15 cellular contexts compared by ENCODE assay signal in the genomic region with DNA sequence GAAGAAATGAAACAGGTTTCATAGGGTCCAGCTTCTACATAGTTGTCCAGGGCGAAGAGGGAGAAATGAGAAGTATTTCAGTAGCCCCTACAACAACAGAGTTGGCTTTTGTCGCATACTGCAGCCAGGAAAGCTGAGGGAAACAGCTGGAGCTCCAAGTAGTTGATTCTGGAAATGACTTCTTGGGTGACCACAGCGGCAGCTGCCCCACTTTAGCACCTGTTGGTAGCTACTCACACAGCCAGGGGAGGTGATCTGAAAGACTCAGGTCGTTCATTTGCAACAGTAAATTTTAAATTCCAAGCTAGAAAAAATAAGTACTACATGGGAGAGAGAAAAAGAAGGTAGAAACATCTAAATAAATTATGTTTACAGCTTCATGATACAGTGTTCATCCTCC. TPM values are rescaled to one million over a fixed set of nuclear protein-coding genes. Genes with fewer than 3 reads are reported as not detected.
A peak's percentile ranks its signal among the peaks of the same experiment; 100 is the strongest.
DNase-seq lines count a peak whose midpoint lies in the region; ATAC-seq and TF ChIP-seq lines count a peak whose summit lies in the region.
"Had no signal": no experiment of that assay in that cellular context is flagged by ENCODE, and none has a peak within 500 bp of the region (broad histone marks: within the 10 kb centered on the region; RNA-seq: fewer than 3 reads in every experiment).

No MANE protein-coding gene starts in this region.

- no peak overlapping the region for H3K4me3 ChIP-seq in CD4-positive, alpha-beta memory T cell (ENCODE audit: low read length in 2 of 2)
- H3K4me3 ChIP-seq: GM23338, right atrium auricular region, testis had no signal

- no peak for ATAC-seq in GM19463 (IDR thresholded peaks at IDR 0.05; ENCODE audit: unreplicated experiment)
- ATAC-seq in GM21360 (IDR thresholded peaks at IDR 0.05; ENCODE audit: unreplicated experiment): no peak
- ATAC-seq: foreskin keratinocyte, GM23338 had no signal

- peaks cover 80% of the 10 kb centered on the region for H3K4me1 ChIP-seq in CD4-positive, alpha-beta memory T cell (ENCODE audit: insufficient read depth, low read length)
- H3K4me1 ChIP-seq: foreskin keratinocyte had no signal

- peaks cover 57 to 63% (median 58%) of the 10 kb centered on the region in 4 donors for H3K4me1 Mint-ChIP-seq in CD4-positive, alpha-beta memory T cell
- peaks cover 45% of the 10 kb centered on the region for H3K4me1 Mint-ChIP-seq in activated naive CD8-positive, alpha-beta T cell treated with anti-CD3 and anti-CD28 coated beads for 36 hours
- peaks cover 37% of the 10 kb centered on the region for H3K4me1 Mint-ChIP-seq in nephron

- peak overlapping the region in 7 of 8 donors; percentile 91 to 100 (median 99) for H3K4me3 Mint-ChIP-seq in CD4-positive, alpha-beta memory T cell
- peak overlapping the region; percentile 4 for H3K4me3 Mint-ChIP-seq in activated naive CD8-positive, alpha-beta T cell treated with anti-CD3 and anti-CD28 coated beads for 36 hours
- H3K4me3 Mint-ChIP-seq in nephron: peak overlapping the region; percentile 63 to 95 (median 81)

- no peaks in the 10 kb centered on the region for H3K27me3 Mint-ChIP-seq in CD4-positive, alpha-beta memory T cell
- H3K27me3 Mint-ChIP-seq in activated naive CD8-positive, alpha-beta T cell treated with anti-CD3 and anti-CD28 coated beads for 36 hours: no peaks in the 10 kb centered on the region
- H3K27me3 Mint-ChIP-seq in nephron (ENCODE audit: low read depth): no peaks in the 10 kb centered on the region

- no peaks in the 10 kb centered on the region for H3K27me3 ChIP-seq in CD4-positive, alpha-beta memory T cell (ENCODE audit: insufficient read depth, low read length)
- H3K27me3 ChIP-seq: foreskin keratinocyte, right atrium auricular region, testis had no signal

- peak overlapping the region in 6 of 7 donors; percentile 92 to 100 (median 97) for H3K27ac Mint-ChIP-seq in CD4-positive, alpha-beta memory T cell
- H3K27ac Mint-ChIP-seq in activated naive CD8-positive, alpha-beta T cell treated with anti-CD3 and anti-CD28 coated beads for 36 hours: no peak overlapping the region
- peak overlapping the region in 2 of 3 experiments; percentile 21 to 71 for H3K27ac Mint-ChIP-seq in nephron
- H3K27ac Mint-ChIP-seq: GM23338 had no signal

- H3K27ac ChIP-seq in CD4-positive, alpha-beta memory T cell (ENCODE audit: low read depth, low read length): no peak overlapping the region
- peak overlapping the region; percentile 75 for H3K27ac ChIP-seq in KOPT-K1 (ENCODE audit: low read depth, low read length, poor library complexity, severe bottlenecking)
- H3K27ac ChIP-seq: foreskin keratinocyte, testis had no signal

- H3K9me3 ChIP-seq in CD4-positive, alpha-beta memory T cell (ENCODE audit: control insufficient read depth in 1 of 2, low read length in 2 of 2): no peaks in the 10 kb centered on the region
- H3K9me3 ChIP-seq in KOPT-K1 (ENCODE audit: insufficient read depth, low read length, poor library complexity, severe bottlenecking): no peaks in the 10 kb centered on the region
- H3K9me3 ChIP-seq: left ventricle myocardium inferior, right atrium auricular region, testis had no signal

- TF ChIP-seq CTCF in nephron (IDR thresholded peaks at IDR 0.05; ENCODE audit: unreplicated experiment in 3 of 3): no peak

- peaks cover 7% of the 10 kb centered on the region for H3K36me3 ChIP-seq in CD4-positive, alpha-beta memory T cell (ENCODE audit: insufficient read depth, low read length)
- H3K36me3 ChIP-seq in KOPT-K1 (ENCODE audit: insufficient read depth, low read length): peaks cover 20% of the 10 kb centered on the region
- H3K36me3 ChIP-seq: right atrium auricular region had no signal

- POLR2A ChIA-PET in CD4-positive, alpha-beta memory T cell (lab: Charles Lee; ENCODE audit: partially characterized antibody): interaction anchor here (1.2 to 1.4 kb wide), 2 partner anchors 18 to 54 kb away, joined by 3 to 4 read pairs; no protein-coding TSS in a partner anchor

- H3K9me3 Mint-ChIP-seq in CD4-positive, alpha-beta memory T cell: no peaks in the 10 kb centered on the region
- no peaks in the 10 kb centered on the region for H3K9me3 Mint-ChIP-seq in activated naive CD8-positive, alpha-beta T cell treated with anti-CD3 and anti-CD28 coated beads for 36 hours
- H3K9me3 Mint-ChIP-seq in nephron: no peaks in the 10 kb centered on the region
- H3K9me3 Mint-ChIP-seq: GM23338 had no signal

- intact Hi-C loops in CD4-positive, alpha-beta memory T cell (cut with micrococcal nuclease): loop anchor here (5.0 kb wide), 2 partner anchors 39 to 446 kb away; a partner anchor contains a TSS

- H3K36me3 Mint-ChIP-seq in CD4-positive, alpha-beta memory T cell: peaks cover 7 to 30% of the 10 kb centered on the region in 2 donors
- H3K36me3 Mint-ChIP-seq in activated naive CD8-positive, alpha-beta T cell treated with anti-CD3 and anti-CD28 coated beads for 36 hours: peaks cover 40% of the 10 kb centered on the region
- no peaks in the 10 kb centered on the region for H3K36me3 Mint-ChIP-seq in nephron (ENCODE audit: low read depth)

- CTCF ChIA-PET in CD4-positive, alpha-beta memory T cell (lab: Charles Lee; ENCODE audit: partially characterized antibody): interaction anchor here (1.1 to 1.5 kb wide), 2 partner anchors 56 to 60 kb away, joined by 4 to 6 read pairs; no protein-coding TSS in a partner anchor

- no peak for DNase-seq in CD4-positive, alpha-beta memory T cell
- no peak for DNase-seq in activated naive CD8-positive, alpha-beta T cell treated with anti-CD3 and anti-CD28 coated beads for 36 hours
- no peak for DNase-seq in islet precursor cell
- DNase-seq: amygdala, foreskin keratinocyte, left ventricle myocardium inferior, NCI-H146, NCI-H446 treated with DMSO at 0.1 percent for 48 hours, testis had no signal

RNA-seq across cellular contexts. Expression of a gene that starts 2.3 kb away (rescaled TPM):
- total RNA-seq in CD4-positive, alpha-beta memory T cell: 10 to 100 TPM; 43.9 to 54.5 TPM
- 10 to 100 TPM; 11.7 to 13.4 TPM for polyA plus RNA-seq in CD4-positive, alpha-beta memory T cell
- total RNA-seq in activated naive CD8-positive, alpha-beta T cell treated with anti-CD3 and anti-CD28 coated beads for 36 hours: 10 to 100 TPM; 13.4 to 15.5 TPM

RNA-seq across cellular contexts. Expression of a gene that starts 2.5 kb away (rescaled TPM):
- total RNA-seq in CD4-positive, alpha-beta memory T cell: 10 to 100 TPM; 13.8 to 14.2 TPM
- polyA plus RNA-seq in CD4-positive, alpha-beta memory T cell: 10 to 100 TPM; 24.4 to 37.4 TPM
- total RNA-seq in activated naive CD8-positive, alpha-beta T cell treated with anti-CD3 and anti-CD28 coated beads for 36 hours: 10 to 100 TPM; 24.1 to 24.2 TPM

Comparison
In these comparisons a context has a peak if more than half of its experiments do, and no peak if none do; other contexts are left out.
1. H3K4me3 Mint-ChIP-seq: peak in every context shown above with its lines; median percentile 99 in CD4-positive, alpha-beta memory T cell; 81 in nephron; 4 in activated naive CD8-positive, alpha-beta T cell treated with anti-CD3 and anti-CD28 coated beads for 36 hours.